Comparison of ENCODE assay signal across 22 cellular contexts in the genomic region with DNA sequence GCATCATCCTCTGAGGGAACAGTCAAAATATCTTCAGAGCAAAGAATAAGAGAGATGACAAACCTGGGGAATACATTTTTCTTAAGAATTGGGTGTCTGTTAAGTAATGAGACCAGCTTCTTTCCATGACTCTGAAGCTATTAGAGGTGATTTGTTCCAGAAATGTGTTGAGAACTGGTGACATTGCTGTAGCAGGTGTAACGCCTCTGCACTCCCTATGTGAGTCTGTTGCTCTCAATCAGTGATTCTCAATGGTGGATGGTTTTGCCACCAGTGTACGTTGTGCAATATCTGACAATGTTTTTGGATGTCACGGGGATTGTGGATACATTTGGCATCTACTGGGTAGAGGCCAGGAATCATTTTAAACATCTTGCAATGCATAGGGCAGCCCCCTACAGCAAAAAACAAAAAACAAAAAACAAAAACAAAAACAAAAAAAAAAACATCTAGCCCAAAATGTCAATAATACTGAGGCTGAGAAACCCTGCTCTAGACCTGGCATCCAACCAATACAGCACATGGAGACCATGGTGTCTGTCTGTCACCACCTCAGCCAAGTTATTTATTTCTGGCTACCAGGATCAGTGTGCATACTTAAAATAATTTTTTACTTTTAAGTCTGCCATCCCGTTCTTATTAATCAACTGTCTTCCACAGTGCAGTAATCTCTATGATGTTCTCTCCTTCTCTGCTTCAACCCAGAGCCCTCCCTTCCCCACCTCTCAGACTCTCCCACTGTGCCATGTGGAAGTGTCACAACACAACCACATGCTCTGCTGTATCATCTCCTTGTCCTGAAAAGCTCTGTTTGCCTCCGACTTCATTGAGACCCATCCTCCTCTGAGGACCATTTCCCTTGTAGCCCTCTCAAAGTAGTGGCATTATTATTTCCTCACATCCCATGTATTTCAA.
"Had no signal": no experiment of that assay in that cellular context is flagged by ENCODE, and none has a peak within 500 bp of the region (broad histone marks: within the 10 kb centered on the region; RNA-seq: fewer than 3 reads in every experiment).

No MANE protein-coding gene starts in this region.

- ATAC-seq: activated CD8-positive, alpha-beta T cell treated with anti-CD3 and anti-CD28 coated beads, Interleukin-2, amount 10 ng/mL, durations not matched to agents 7 days and 5 days; Panc1 had no signal

- DNase-seq: activated CD4-positive, alpha-beta T cell treated with anti-CD3 and anti-CD28 coated beads for 48 hours; activated CD4-positive, alpha-beta T cell treated with anti-CD3 and anti-CD28 coated beads, Interleukin-2, amount 50 U/mL, for 4 hours; activated CD4-positive, CD25-positive, alpha-beta regulatory T cell treated with anti-CD3 and anti-CD28 coated beads, Interleukin-2, amount 50 U/mL, for 72 hours; activated CD8-positive, alpha-beta memory T cell treated with anti-CD3 and anti-CD28 coated beads, Interleukin-2, amount 50 U/mL, for 48 hours; activated CD8-positive, alpha-beta T cell treated with anti-CD3 and anti-CD28 coated beads, Interleukin-2, amount 10 ng/mL, durations not matched to agents 7 days and 5 days; activated effector memory CD4-positive, alpha-beta T cell treated with Interleukin-2 at 50 U/mL for 16 hours; activated naive CD4-positive, alpha-beta T cell; activated T-cell treated with anti-CD3 and anti-CD28 coated beads, Interleukin-2, amount 50 U/mL, for 1 hour; aorta; Kasumi-1; NCI-H1105 treated with DMSO at 0.1 percent for 48 hours; NCI-H1436 treated with DMSO at 0.1 percent for 48 hours; NCI-H187; NCI-H2081; NCI-H510A treated with DMSO at 0.1 percent for 48 hours; NCI-H69; NK-92 treated with Interleukin-12 subunit alpha and Interleukin-12 subunit beta, amount 100 ng/mL, for 24 hours; OCI-M1; RPMI8226; SHP77 had no signal

- H3K27ac ChIP-seq: breast epithelium had no signal

- H3K4me3 ChIP-seq: breast epithelium had no signal

- H3K27me3 ChIP-seq: breast epithelium had no signal
